In the genomic region with DNA sequence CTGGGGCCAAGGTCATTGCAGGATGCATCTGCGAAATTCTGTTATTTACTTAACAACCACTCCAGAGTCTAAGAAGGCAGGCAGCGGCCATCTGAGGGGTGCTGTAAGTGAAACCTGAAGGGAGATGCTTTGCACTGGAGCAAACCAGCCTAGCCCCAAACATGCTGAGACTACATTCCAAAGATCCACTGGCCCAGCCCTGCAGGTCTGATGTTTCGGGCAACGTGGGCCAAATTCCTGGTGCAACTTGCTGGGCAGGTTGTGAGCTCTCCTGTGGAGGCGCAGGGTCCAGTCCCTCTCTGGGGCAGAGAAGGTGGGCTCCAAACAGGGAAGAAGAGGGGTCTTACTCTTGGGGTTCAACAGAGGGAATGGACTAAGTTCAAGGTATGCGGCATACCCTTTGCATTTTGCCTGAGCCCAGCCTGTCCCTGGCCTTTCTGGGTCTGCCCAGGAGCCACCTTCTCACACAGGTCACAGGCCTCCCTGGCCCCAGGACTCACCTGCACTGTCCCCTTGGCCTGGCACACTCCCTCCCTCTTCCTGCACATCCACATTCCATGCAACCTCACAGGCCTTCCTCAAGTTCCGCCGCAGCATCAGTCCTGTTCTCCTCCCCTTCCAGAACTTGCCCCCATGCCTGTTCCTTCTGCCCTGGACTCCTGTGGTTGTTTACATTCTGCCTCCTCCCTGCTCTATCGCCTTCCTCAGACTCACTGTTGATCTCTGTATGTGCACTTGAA, we compare ENCODE assay signal across 18 cellular contexts.
"Had no signal": no experiment of that assay in that cellular context is flagged by ENCODE, and none has a peak within 500 bp of the region (broad histone marks: within the 10 kb centered on the region; RNA-seq: fewer than 3 reads in every experiment).

No MANE protein-coding gene starts in this region.

- H3K4me1 Mint-ChIP-seq: mesothelial cell of epicardium had no signal

- ATAC-seq: activated CD8-positive, alpha-beta memory T cell treated with anti-CD3 and anti-CD28 coated beads, Interleukin-2, amount 10 ng/mL, durations not matched to agents 7 days and 5 days; gastrocnemius medialis; heart right ventricle; psoas muscle; sciatic nerve; SK-N-SH treated with all-trans-retinoic acid at 6 μM for 48 hours; T-helper 17 cell; upper lobe of right lung had no signal

- H3K9me3 Mint-ChIP-seq: activated B cell treated with CpG ODN at 0.5 μM for 24 hours; activated naive CD8-positive, alpha-beta T cell treated with anti-CD3 and anti-CD28 coated beads for 36 hours; activated T-cell treated with anti-CD3 and anti-CD28 coated beads, Interleukin-2, amount 50 U/mL, for 24 hours; mesothelial cell of epicardium; naive B cell had no signal

- H3K36me3 Mint-ChIP-seq: activated CD8-positive, alpha-beta memory T cell treated with anti-CD3 and anti-CD28 coated beads, Interleukin-2, amount 10 ng/mL, durations not matched to agents 7 days and 5 days; mesothelial cell of epicardium; naive B cell had no signal

- H3K4me3 Mint-ChIP-seq: activated B cell treated with CpG ODN at 0.5 μM for 24 hours; activated CD8-positive, alpha-beta memory T cell treated with anti-CD3 and anti-CD28 coated beads, Interleukin-2, amount 10 ng/mL, durations not matched to agents 7 days and 5 days; activated naive CD8-positive, alpha-beta T cell treated with anti-CD3 and anti-CD28 coated beads for 36 hours; activated T-cell treated with anti-CD3 and anti-CD28 coated beads, Interleukin-2, amount 50 U/mL, for 24 hours; mesothelial cell of epicardium; naive B cell; T-helper 17 cell had no signal

- H3K27ac Mint-ChIP-seq: activated B cell treated with CpG ODN at 0.5 μM for 24 hours; activated CD8-positive, alpha-beta memory T cell treated with anti-CD3 and anti-CD28 coated beads, Interleukin-2, amount 10 ng/mL, durations not matched to agents 7 days and 5 days; activated naive CD8-positive, alpha-beta T cell treated with anti-CD3 and anti-CD28 coated beads for 36 hours; activated T-cell treated with anti-CD3 and anti-CD28 coated beads, Interleukin-2, amount 50 U/mL, for 24 hours; mesothelial cell of epicardium; naive B cell; T-helper 17 cell had no signal

- H3K27ac ChIP-seq: gastrocnemius medialis, heart right ventricle, psoas muscle, upper lobe of right lung had no signal

- H3K27me3 Mint-ChIP-seq: activated naive CD8-positive, alpha-beta T cell treated with anti-CD3 and anti-CD28 coated beads for 36 hours; activated T-cell treated with anti-CD3 and anti-CD28 coated beads, Interleukin-2, amount 50 U/mL, for 24 hours; T-helper 17 cell had no signal

- DNase-seq: activated B cell treated with CpG ODN at 0.5 μM for 24 hours; activated CD4-positive, alpha-beta T cell treated with anti-CD3 and anti-CD28 coated beads, Interleukin-2, amount 50 U/mL, for 1 hour; activated CD8-positive, alpha-beta memory T cell treated with anti-CD3 and anti-CD28 coated beads, Interleukin-2, amount 10 ng/mL, durations not matched to agents 7 days and 5 days; activated effector memory CD4-positive, alpha-beta T cell treated with anti-CD3 and anti-CD28 coated beads, Interleukin-2, amount 50 U/mL, for 16 hours; activated naive CD8-positive, alpha-beta T cell treated with anti-CD3 and anti-CD28 coated beads for 36 hours; activated T-cell treated with anti-CD3 and anti-CD28 coated beads, Interleukin-2, amount 50 U/mL, for 24 hours; aorta; gastrocnemius medialis; heart right ventricle; naive B cell; psoas muscle; stimulated activated CD4-positive, alpha-beta T cell treated with anti-CD3 and anti-CD28 coated beads, Interleukin-12 subunit alpha, Interleukin-12 subunit beta, amount 100 ng/mL, for 4 hours; stimulated activated naive CD4-positive, alpha-beta T cell; T-helper 17 cell; upper lobe of right lung had no signal

- H3K4me3 ChIP-seq: gastrocnemius medialis, heart right ventricle, psoas muscle, upper lobe of right lung had no signal

- H3K4me1 ChIP-seq: gastrocnemius medialis, upper lobe of right lung had no signal

- H3K36me3 ChIP-seq: gastrocnemius medialis, heart right ventricle, upper lobe of right lung had no signal

- H3K9me3 ChIP-seq: gastrocnemius medialis, heart right ventricle, psoas muscle, upper lobe of right lung had no signal
